Comparison of ENCODE assay signal across 1 cellular context in the genomic region with DNA sequence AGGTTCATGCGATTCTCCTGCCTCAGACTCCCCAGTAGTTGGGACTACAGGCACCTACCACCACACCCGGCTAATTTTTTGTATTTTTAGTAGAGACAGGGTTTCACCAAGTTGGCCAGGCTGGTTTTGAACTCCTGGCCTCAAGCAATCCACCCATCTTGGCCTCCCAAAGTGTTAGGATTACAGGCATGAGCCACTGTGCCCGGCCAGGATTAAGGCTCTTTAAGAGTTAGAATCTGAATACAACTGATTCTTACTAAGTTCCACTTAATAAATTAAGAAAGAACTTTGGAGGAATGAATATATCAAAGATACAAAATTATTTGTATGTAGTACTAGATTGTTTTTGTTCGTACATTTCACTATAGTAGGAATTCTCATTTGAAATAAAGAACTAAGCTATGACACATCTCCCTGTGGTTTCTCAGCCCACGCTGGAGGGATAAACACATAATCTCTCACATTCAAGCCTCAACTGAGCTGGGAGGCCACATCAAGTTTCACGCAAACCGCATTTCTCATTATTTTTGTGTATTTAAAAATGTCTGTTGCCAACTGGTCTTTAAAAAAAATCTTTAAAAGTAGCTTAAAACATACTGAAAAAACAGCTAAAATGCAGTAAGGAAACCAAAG.
A peak's percentile ranks its signal among the peaks of the same experiment; 100 is the strongest.
TF ChIP-seq lines count a peak whose summit lies in the region.

No MANE protein-coding gene starts in this region.

TF ChIP-seq in K562, 482 proteins besides CTCF, POLR2A, EP300 and RAD21 (continued from another document):
- TF ChIP-seq MGA (IDR thresholded peaks at IDR 0.05): peak; percentile 21; the same call in 1 of the 2 replicates
- no peak for TF ChIP-seq STAT5B (CRISPR knock-in tag; IDR thresholded peaks at IDR 0.05)
- TF ChIP-seq FOXK1 (CRISPR knock-in tag; IDR thresholded peaks at IDR 0.05; ENCODE audit: borderline replicate concordance): no peak
- TF ChIP-seq TSC22D4 (tag; IDR thresholded peaks at IDR 0.05): no peak
- no peak for TF ChIP-seq ARID2 (IDR thresholded peaks at IDR 0.05)
- no peak for TF ChIP-seq TEAD1 (CRISPR knock-in tag; IDR thresholded peaks at IDR 0.05)
- no peak for TF ChIP-seq CBX2 (IDR thresholded peaks at IDR 0.05; ENCODE audit: insufficient read depth, low read length, poor library complexity, severe bottlenecking)
- TF ChIP-seq TRIM24 (IDR thresholded peaks at IDR 0.05): no peak
- TF ChIP-seq, protein P1, sequence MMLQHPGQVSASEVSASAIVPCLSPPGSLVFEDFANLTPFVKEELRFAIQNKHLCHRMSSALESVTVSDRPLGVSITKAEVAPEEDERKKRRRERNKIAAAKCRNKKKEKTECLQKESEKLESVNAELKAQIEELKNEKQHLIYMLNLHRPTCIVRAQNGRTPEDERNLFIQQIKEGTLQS (IDR thresholded peaks at IDR 0.05): peak; percentile 52; the same call in 1 of the 2 replicates
- TF ChIP-seq, protein P1 (CRISPR knock-in tag; conservative IDR thresholded peaks at IDR 0.05): no peak
- TF ChIP-seq, protein P2, sequence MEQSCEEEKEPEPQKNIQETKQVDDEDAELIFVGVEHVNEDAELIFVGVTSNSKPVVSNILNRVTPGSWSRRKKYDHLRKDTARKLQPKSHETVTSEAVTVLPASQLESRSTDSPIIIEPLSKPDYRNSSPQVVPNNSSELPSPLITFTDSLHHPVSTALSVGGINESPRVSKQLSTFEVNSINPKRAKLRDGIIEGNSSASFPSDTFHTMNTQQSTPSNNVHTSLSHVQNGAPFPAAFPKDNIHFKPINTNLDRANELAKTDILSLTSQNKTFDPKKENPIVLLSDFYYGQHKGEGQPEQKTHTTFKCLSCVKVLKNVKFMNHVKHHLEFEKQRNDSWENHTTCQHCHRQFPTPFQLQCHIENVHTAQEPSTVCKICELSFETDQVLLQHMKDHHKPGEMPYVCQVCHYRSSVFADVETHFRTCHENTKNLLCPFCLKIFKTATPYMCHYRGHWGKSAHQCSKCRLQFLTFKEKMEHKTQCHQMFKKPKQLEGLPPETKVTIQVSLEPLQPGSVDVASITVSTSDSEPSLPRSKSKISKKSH (CRISPR knock-in tag; IDR thresholded peaks at IDR 0.05): no peak
